Comparison of ENCODE assay signal across 8 cellular contexts in genomic region chrX:9352243-9352642, GRCh38.
DNase-seq lines count a peak whose midpoint lies in the region; ATAC-seq, FAIRE-seq and TF ChIP-seq lines count a peak whose summit lies in the region.

No MANE protein-coding gene starts in this region.

- H3K4me3 ChIP-seq in A549 (no peak overlapping the region), body of pancreas (no peak overlapping the region)

- intact Hi-C loops in activated CD8-positive, alpha-beta T cell treated with anti-CD3 and anti-CD28 coated beads for 36 hours (cut with micrococcal nuclease), result loop anchor here (5.0 kb wide), 2 partner anchors 105 to 185 kb away; no protein-coding TSS in a partner anchor
- intact Hi-C loops in body of pancreas (cut with DNase I), result no loop called here

- 68% methylated on average over 4 of the region's 4 CpGs for WGBS in A549 (ENCODE audit: missing lambda C conversion rate)
- 55 to 76% methylated on average over 4 of the region's 4 CpGs for WGBS in body of pancreas, 2 donors

- no peaks in the 10 kb centered on the region for H3K36me3 ChIP-seq in body of pancreas (replicated peaks in 1 of 2; ENCODE audit: insufficient read depth in 1 of 2, low read depth in 2 of 2)

- peaks cover 31% of the 10 kb centered on the region for H3K4me1 ChIP-seq in A549
- no peaks in the 10 kb centered on the region for H3K4me1 ChIP-seq in body of pancreas

- TF ChIP-seq RAD21 in A549 (conservative IDR thresholded peaks at IDR 0.05 in 1 of 2, IDR thresholded peaks at IDR 0.05 in 1 of 2), result no peak; a peak in 1 of 5 replicates

- FAIRE-seq in A549 (lab: Jason Lieb, UNC), result peak; percentile 100

- no peak for TF ChIP-seq CTCF in A549 (IDR thresholded peaks at IDR 0.05)
- TF ChIP-seq CTCF in activated CD8-positive, alpha-beta T cell treated with anti-CD3 and anti-CD28 coated beads for 36 hours (IDR thresholded peaks at IDR 0.05), result no peak
- TF ChIP-seq CTCF in body of pancreas (IDR thresholded peaks at IDR 0.05), result no peak

- no peaks in the 10 kb centered on the region for H3K27me3 Mint-ChIP-seq in activated CD8-positive, alpha-beta T cell treated with anti-CD3 and anti-CD28 coated beads for 36 hours

- TF ChIP-seq POLR2A in A549 (IDR thresholded peaks at IDR 0.05; ENCODE audit: low read length) (no peak), body of pancreas (IDR thresholded peaks at IDR 0.05) (no peak)

- peaks cover 33% of the 10 kb centered on the region for H3K4me1 Mint-ChIP-seq in activated CD8-positive, alpha-beta T cell treated with anti-CD3 and anti-CD28 coated beads for 36 hours (ENCODE audit: low read depth)

- CTCF ChIA-PET in A549 (lab: Yijun Ruan, JAX), result interaction anchor here (1.3 kb wide), 1 partner anchor 27 kb away, joined by 3 read pairs; no protein-coding TSS in a partner anchor
- CTCF ChIA-PET in activated CD8-positive, alpha-beta T cell treated with anti-CD3 and anti-CD28 coated beads for 36 hours (lab: Charles Lee), result interaction anchor here (1.1 to 1.3 kb wide), 2 partner anchors 12 to 39 kb away, joined by 3 to 4 read pairs; no protein-coding TSS in a partner anchor

- DNase-seq in A549 (ENCODE audit: low read depth in 1 of 2, low spot score in 1 of 2), result no peak
- DNase-seq in activated CD8-positive, alpha-beta T cell treated with anti-CD3 and anti-CD28 coated beads for 36 hours, result no peak
- no peak for DNase-seq in body of pancreas
- no peak for DNase-seq in mesenteric fat pad (ENCODE audit: low spot score)
- no peak for DNase-seq in NCI-H2029 treated with DMSO at 0.1 percent for 48 hours (lab: John Stamatoyannopoulos, UW)
- no peak for DNase-seq in nucleus accumbens (lab: John Stamatoyannopoulos, UW)

- H3K36me3 Mint-ChIP-seq in activated CD8-positive, alpha-beta T cell treated with anti-CD3 and anti-CD28 coated beads for 36 hours (ENCODE audit: low read depth), result no peaks in the 10 kb centered on the region

- POLR2A ChIA-PET in A549 (lab: Yijun Ruan, JAX), result no interaction called here
- POLR2A ChIA-PET in activated CD8-positive, alpha-beta T cell treated with anti-CD3 and anti-CD28 coated beads for 36 hours (lab: Charles Lee), result interaction anchor here (0.6 to 1.2 kb wide), 3 partner anchors 12 to 760 kb away, joined by 3 to 6 read pairs (median 4); no protein-coding TSS in a partner anchor

- peak overlapping the region; percentile 83 for H3K27ac Mint-ChIP-seq in activated CD8-positive, alpha-beta T cell treated with anti-CD3 and anti-CD28 coated beads for 36 hours

- H3K4me3 Mint-ChIP-seq in activated CD8-positive, alpha-beta T cell treated with anti-CD3 and anti-CD28 coated beads for 36 hours, result peak overlapping the region; percentile 40

- ATAC-seq in A549 (no peak), GM19035 (IDR thresholded peaks at IDR 0.05; ENCODE audit: unreplicated experiment) (peak; percentile 57), HG03108 (IDR thresholded peaks at IDR 0.05; ENCODE audit: unreplicated experiment) (peak; percentile 66), body of pancreas (no peak)
- ATAC-seq in activated CD8-positive, alpha-beta T cell treated with anti-CD3 and anti-CD28 coated beads for 36 hours, result peak; percentile 19

- no peak for TF ChIP-seq EP300 in A549 (IDR thresholded peaks at IDR 0.05)

- no peaks in the 10 kb centered on the region for H3K27me3 ChIP-seq in body of pancreas

- no peaks in the 10 kb centered on the region for H3K9me3 Mint-ChIP-seq in activated CD8-positive, alpha-beta T cell treated with anti-CD3 and anti-CD28 coated beads for 36 hours

- H3K9me3 ChIP-seq in A549 (no peaks in the 10 kb centered on the region), body of pancreas (no peaks in the 10 kb centered on the region)

- H3K27ac ChIP-seq in A549 (peak overlapping the region in 1 of 2 experiments; percentile 64; a peak in 3 of 6 replicates), body of pancreas (no peak overlapping the region)

- H3K4me2 ChIP-seq in A549, result peak overlapping the region; percentile 36

TF ChIP-seq in A549, 52 proteins besides CTCF, POLR2A, EP300 and RAD21:
- TF ChIP-seq HOXB13 (CRISPR knock-in tag; IDR thresholded peaks at IDR 0.05; ENCODE audit: low read depth) (no peak), MAFK (IDR thresholded peaks at IDR 0.05; ENCODE audit: partially characterized antibody) (peak; percentile 89)
TF ChIP-seq in A549: peak in this region for 1.

Comparison
In these comparisons a context has a peak if more than half of its experiments do, and no peak if none do; other contexts are left out.
1. ATAC-seq: peak in GM19035 (single experiment), HG03108 (single experiment) and activated CD8-positive, alpha-beta T cell treated with anti-CD3 and anti-CD28 coated beads for 36 hours (single experiment); none in A549 (0 of 2) and body of pancreas (single experiment).